8 cellular contexts compared by ENCODE assay signal in genomic region chr16:78002915-78003538, GRCh38. TPM values are rescaled to one million over a fixed set of nuclear protein-coding genes. Genes with fewer than 3 reads are reported as not detected.
DNase-seq lines count a peak whose midpoint lies in the region; ATAC-seq, FAIRE-seq and TF ChIP-seq lines count a peak whose summit lies in the region.

No MANE protein-coding gene starts in this region.

- POLR2A ChIA-PET in Caco-2 (lab: Charles Lee) = interaction anchor here (0.7 kb wide), 1 partner anchor 97 kb away, joined by 3 read pairs; the partner anchor contains the start of gene WWOX
- POLR2A ChIA-PET in activated CD4-positive, alpha-beta memory T cell treated with anti-CD3 and anti-CD28 coated beads, Interleukin-2, amount 10 ng/mL, durations not matched to agents 7 days and 5 days (lab: Charles Lee) = interaction anchor here (1.0 kb wide), 1 partner anchor 97 kb away, joined by 3 read pairs; no protein-coding TSS in a partner anchor

- peak; percentile 78 for FAIRE-seq in endometrium (lab: Jason Lieb, UNC)

- no peaks in the 10 kb centered on the region for H3K9me3 Mint-ChIP-seq in Caco-2 (ENCODE audit: unreplicated experiment)
- H3K9me3 Mint-ChIP-seq in activated CD4-positive, alpha-beta memory T cell treated with anti-CD3 and anti-CD28 coated beads, Interleukin-2, amount 10 ng/mL, durations not matched to agents 7 days and 5 days = no peaks in the 10 kb centered on the region
- no peaks in the 10 kb centered on the region for H3K9me3 Mint-ChIP-seq in mesothelial cell of epicardium

- no peak overlapping the region for H3K4me3 ChIP-seq in Caco-2 (ENCODE audit: low read depth, low read length)

- H3K27me3 Mint-ChIP-seq in Caco-2 (ENCODE audit: insufficient read depth, unreplicated experiment) (no peaks in the 10 kb centered on the region), mesothelial cell of epicardium (ENCODE audit: low read depth) (no peaks in the 10 kb centered on the region)
- H3K27me3 Mint-ChIP-seq in activated CD4-positive, alpha-beta memory T cell treated with anti-CD3 and anti-CD28 coated beads, Interleukin-2, amount 10 ng/mL, durations not matched to agents 7 days and 5 days = no peaks in the 10 kb centered on the region

- H3K9me3 ChIP-seq in Caco-2 = no peaks in the 10 kb centered on the region

- no peaks in the 10 kb centered on the region for H3K4me1 ChIP-seq in Caco-2

- peak; percentile 75 to 84 for TF ChIP-seq CTCF in Caco-2 (IDR thresholded peaks at IDR 0.05; ENCODE audit: insufficient read depth in 1 of 2, low read depth in 1 of 2, low read length in 1 of 2, severe bottlenecking in 1 of 2, unreplicated experiment in 1 of 2)
- TF ChIP-seq CTCF in mesothelial cell of epicardium (IDR thresholded peaks at IDR 0.05; ENCODE audit: unreplicated experiment) = peak; percentile 96

- ATAC-seq in GM19467 (IDR thresholded peaks at IDR 0.05; ENCODE audit: unreplicated experiment) (peak; percentile 96), HG03565 (IDR thresholded peaks at IDR 0.05; ENCODE audit: unreplicated experiment) (peak; percentile 98)

- H3K36me3 Mint-ChIP-seq in Caco-2 (ENCODE audit: insufficient read depth, unreplicated experiment) = no peaks in the 10 kb centered on the region
- no peaks in the 10 kb centered on the region for H3K36me3 Mint-ChIP-seq in activated CD4-positive, alpha-beta memory T cell treated with anti-CD3 and anti-CD28 coated beads, Interleukin-2, amount 10 ng/mL, durations not matched to agents 7 days and 5 days (ENCODE audit: low read depth)
- H3K36me3 Mint-ChIP-seq in mesothelial cell of epicardium = no peaks in the 10 kb centered on the region

- no peaks in the 10 kb centered on the region for H3K36me3 ChIP-seq in Caco-2 (ENCODE audit: control insufficient read depth, insufficient read depth, low read length)

- H3K27ac Mint-ChIP-seq in Caco-2 (ENCODE audit: unreplicated experiment) (no peak overlapping the region), mesothelial cell of epicardium (no peak overlapping the region)
- H3K27ac Mint-ChIP-seq in activated CD4-positive, alpha-beta memory T cell treated with anti-CD3 and anti-CD28 coated beads, Interleukin-2, amount 10 ng/mL, durations not matched to agents 7 days and 5 days = no peak overlapping the region

- CTCF ChIA-PET in Caco-2 (lab: Charles Lee) = interaction anchor here (0.6 to 1.6 kb wide), 12 partner anchors 12 to 420 kb away, joined by 3 to 8 read pairs (median 4); partner anchors contain the start of gene WWOX
- CTCF ChIA-PET in activated CD4-positive, alpha-beta memory T cell treated with anti-CD3 and anti-CD28 coated beads, Interleukin-2, amount 10 ng/mL, durations not matched to agents 7 days and 5 days (lab: Charles Lee) = interaction anchor here (0.8 to 2.3 kb wide), 31 partner anchors 8 to 329 kb away, joined by 3 to 22 read pairs (median 3); partner anchors contain the start of genes NUDT7 and WWOX

- H3K4me1 Mint-ChIP-seq in Caco-2 (ENCODE audit: low read depth, unreplicated experiment) (no peaks in the 10 kb centered on the region), mesothelial cell of epicardium (peaks cover 9% of the 10 kb centered on the region)
- no peaks in the 10 kb centered on the region for H3K4me1 Mint-ChIP-seq in activated CD4-positive, alpha-beta memory T cell treated with anti-CD3 and anti-CD28 coated beads, Interleukin-2, amount 10 ng/mL, durations not matched to agents 7 days and 5 days

- DNase-seq in Caco-2 (peak; percentile 84 to 87), NCI-H774 (lab: John Stamatoyannopoulos, UW) (peak; percentile 79), mesothelial cell of epicardium (ENCODE audit: low spot score in 2 of 2, unreplicated experiment in 2 of 2) (peak; percentile 60 to 81)
- DNase-seq in activated CD4-positive, alpha-beta memory T cell treated with anti-CD3 and anti-CD28 coated beads, Interleukin-2, amount 10 ng/mL, durations not matched to agents 7 days and 5 days = peak; percentile 76
- peak; percentile 55 to 64 for DNase-seq in stimulated activated CD8-positive, alpha-beta memory T cell treated with anti-CD3 and anti-CD28 coated beads, Interleukin-2, amount 100 ng/mL, for 48 hours (ENCODE audit: low read depth in 2 of 2)

- no peak overlapping the region for H3K4me3 Mint-ChIP-seq in Caco-2 (ENCODE audit: unreplicated experiment)
- no peak overlapping the region for H3K4me3 Mint-ChIP-seq in activated CD4-positive, alpha-beta memory T cell treated with anti-CD3 and anti-CD28 coated beads, Interleukin-2, amount 10 ng/mL, durations not matched to agents 7 days and 5 days
- no peak overlapping the region for H3K4me3 Mint-ChIP-seq in mesothelial cell of epicardium

- intact Hi-C loops in Caco-2 (cut with micrococcal nuclease; ENCODE audit: unreplicated experiment) = loop anchor here (1.0 kb wide), 2 partner anchors 52 to 328 kb away; no protein-coding TSS in a partner anchor

- no TSS peak for BruUV-seq in Caco-2 (replicated peaks; lab: Mats Ljungman, UMichigan)

- H3K27me3 ChIP-seq in Caco-2 (replicated peaks; ENCODE audit: control insufficient read depth, insufficient read depth, low read length) = no peaks in the 10 kb centered on the region

RNA-seq across cellular contexts. Expression of gene CLEC3A, which starts 19.3 kb away (rescaled TPM):
- total RNA-seq in Caco-2 (2022) = 1.1 TPM in 2 replicates
- total RNA-seq in activated CD4-positive, alpha-beta memory T cell treated with anti-CD3 and anti-CD28 coated beads, Interleukin-2, amount 10 ng/mL, durations not matched to agents 7 days and 5 days = not detected
- not detected in 3 replicates for total RNA-seq in mesothelial cell of epicardium
